ENCODE assay signal across 8 cellular contexts in the genomic region with DNA sequence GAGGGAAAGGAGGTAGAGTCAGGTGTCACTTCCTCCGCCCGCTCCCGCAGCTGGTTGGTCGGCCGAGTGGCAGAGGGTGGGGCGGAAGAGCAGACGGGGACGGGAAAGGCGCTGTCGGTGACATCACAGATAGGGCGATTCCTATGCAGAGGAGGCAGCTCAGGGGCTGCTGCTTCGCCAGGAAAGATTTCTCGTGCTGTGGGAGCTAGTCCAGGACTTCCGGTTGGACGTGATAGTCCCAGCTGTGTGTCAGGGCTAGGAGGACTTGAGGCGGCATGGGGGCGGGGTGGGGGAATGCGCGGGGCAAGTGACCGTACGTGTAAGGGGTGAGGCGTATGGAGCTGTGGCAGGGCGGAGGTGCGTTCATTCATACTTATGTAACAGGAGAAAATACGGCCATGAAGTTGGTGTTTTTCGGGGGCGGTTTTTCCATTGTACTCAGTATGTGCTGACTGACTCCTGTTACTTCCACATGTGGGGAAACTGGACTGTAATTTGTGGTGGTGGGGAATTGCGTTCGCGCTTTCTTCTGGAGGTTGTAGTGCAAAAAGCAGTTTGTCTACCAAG.
DNase-seq lines count a peak whose midpoint lies in the region; ATAC-seq and TF ChIP-seq lines count a peak whose summit lies in the region.
"Not testable (repeated sequence)": the region's sequence is repeated elsewhere in the genome, so short reads cannot be mapped to it uniquely, and the experiment has no call there.

No MANE protein-coding gene starts in this region.

- H3K4me3 Mint-ChIP-seq in memory B cell = peak overlapping the region; percentile 86

- peak; percentile 40 for DNase-seq in CMK (ENCODE audit: low read depth)
- peak; percentile 68 for DNase-seq in SK-MEL-5 (ENCODE audit: low read depth, low spot score)
- peak; percentile 31 for DNase-seq in activated gamma-delta T cell treated with Interleukin-2 at 50 U/mL for 16 hours
- DNase-seq in esophagus muscularis mucosa (ENCODE audit: extremely low spot score) = peak; percentile 92
- peak; percentile 34 to 41 for DNase-seq in memory B cell (ENCODE audit: low spot score in 2 of 2)
- DNase-seq in stimulated activated CD4-positive, alpha-beta T cell treated with anti-CD3 and anti-CD28 coated beads, Interleukin-2, amount 100 ng/mL, for 24 hours = peak; percentile 32 to 57

- in situ Hi-C loops in SK-MEL-5 (cut with HindIII; ENCODE audit: low pct_unique_long_range_greater_than_20kb, low sequenced_read_pairs) = not testable (repeated sequence)

- not testable (repeated sequence) for H3K4me1 ChIP-seq in esophagus muscularis mucosa

- H3K4me1 Mint-ChIP-seq in memory B cell = not testable (repeated sequence)

- TF ChIP-seq POLR2A in esophagus muscularis mucosa (IDR thresholded peaks at IDR 0.05; ENCODE audit: low read depth) = not testable (repeated sequence)

- TF ChIP-seq CTCF in esophagus muscularis mucosa (IDR thresholded peaks at IDR 0.05) = not testable (repeated sequence)

- H3K9me3 ChIP-seq in esophagus muscularis mucosa = not testable (repeated sequence)

- 24% methylated on average over 14 of the region's 30 CpGs for WGBS in esophagus muscularis mucosa

- peak overlapping the region; percentile 42 to 55 (median 48) for H3K4me3 ChIP-seq in esophagus muscularis mucosa

- not testable (repeated sequence) for H3K9me3 Mint-ChIP-seq in memory B cell

- TF ChIP-seq EP300 in esophagus muscularis mucosa (IDR thresholded peaks at IDR 0.05) = not testable (repeated sequence)

- intact Hi-C loops in esophagus muscularis mucosa (cut with DNase I) = not testable (repeated sequence)

- H3K36me3 Mint-ChIP-seq in memory B cell = not testable (repeated sequence)

- H3K27ac ChIP-seq in esophagus muscularis mucosa (replicated peaks in 1 of 4) = peak overlapping the region; percentile 60 to 86 (median 80)

- not testable (repeated sequence) for H3K36me3 ChIP-seq in esophagus muscularis mucosa

- H3K27me3 Mint-ChIP-seq in memory B cell = not testable (repeated sequence)

- peak overlapping the region; percentile 98 for H3K27ac Mint-ChIP-seq in memory B cell

- peak; percentile 89 for ATAC-seq in GM19467 (IDR thresholded peaks at IDR 0.05; ENCODE audit: unreplicated experiment)
- ATAC-seq in HG03460 (IDR thresholded peaks at IDR 0.05; ENCODE audit: unreplicated experiment) = peak; percentile 89
- ATAC-seq in memory B cell (ENCODE audit: low read depth) = peak; percentile 82

- H3K27me3 ChIP-seq in esophagus muscularis mucosa = not testable (repeated sequence)

Comparison
In these comparisons a context has a peak if more than half of its experiments do, and no peak if none do; other contexts are left out.
1. Peak in every context shown above with its lines: DNase-seq, ATAC-seq, H3K4me3 ChIP-seq and H3K27ac ChIP-seq.
2. DNase-seq: peak in every context shown above with its lines; median percentile 92 in esophagus muscularis mucosa; 68 in SK-MEL-5; 44 in stimulated activated CD4-positive, alpha-beta T cell treated with anti-CD3 and anti-CD28 coated beads, Interleukin-2, amount 100 ng/mL, for 24 hours; 40 in CMK; 38 in memory B cell; 31 in activated gamma-delta T cell treated with Interleukin-2 at 50 U/mL for 16 hours.